ENCODE assay signal across 8 cellular contexts in genomic region chr7:77247206-77247850, GRCh38. TPM values are rescaled to one million over a fixed set of nuclear protein-coding genes. Genes with fewer than 3 reads are reported as not detected.
DNase-seq lines count a peak whose midpoint lies in the region; ATAC-seq and TF ChIP-seq lines count a peak whose summit lies in the region.

No MANE protein-coding gene starts in this region.

- TF ChIP-seq CTCF in AG09309 (IDR thresholded peaks at IDR 0.05; ENCODE audit: control insufficient read depth, insufficient read depth, low read depth, low read length, missing control alignments): peak; percentile 79

- no peak overlapping the region for H3K4me3 ChIP-seq in AG09309 (ENCODE audit: control insufficient read depth, low read depth, low read length)

- peak; percentile 87 for ATAC-seq in GM18907 (IDR thresholded peaks at IDR 0.05; ENCODE audit: unreplicated experiment)
- peak; percentile 78 for ATAC-seq in HG03439 (IDR thresholded peaks at IDR 0.05; ENCODE audit: unreplicated experiment)

- DNase-seq in AG09309 (ENCODE audit: low read depth): peak; percentile 35
- DNase-seq in NCI-H526 treated with DMSO at 0.1 percent for 48 hours (lab: John Stamatoyannopoulos, UW): peak; percentile 69
- DNase-seq in activated CD4-positive, alpha-beta T cell treated with anti-CD3 and anti-CD28 coated beads for 4 hours: peak; percentile 84 to 91
- DNase-seq in dermis blood vessel endothelial cell: peak; percentile 84
- peak; percentile 77 for DNase-seq in medulla oblongata (ENCODE audit: extremely low spot score)
- DNase-seq in stimulated activated CD8-positive, alpha-beta memory T cell treated with anti-CD3 and anti-CD28 coated beads, Interleukin-2, amount 100 ng/mL, for 1 hour (ENCODE audit: low read depth in 2 of 2): peak; percentile 69 to 79

RNA-seq across cellular contexts. Expression of gene FGL2, which starts 47.7 kb away (rescaled TPM):
- total RNA-seq in dermis blood vessel endothelial cell: 0.17 and 0.33 TPM in 2 replicates

Comparison
In these comparisons a context has a peak if more than half of its experiments do, and no peak if none do; other contexts are left out.
1. DNase-seq: peak in every context shown above with its lines; median percentile 88 in activated CD4-positive, alpha-beta T cell treated with anti-CD3 and anti-CD28 coated beads for 4 hours; 84 in dermis blood vessel endothelial cell; 77 in medulla oblongata; 74 in stimulated activated CD8-positive, alpha-beta memory T cell treated with anti-CD3 and anti-CD28 coated beads, Interleukin-2, amount 100 ng/mL, for 1 hour; 69 in NCI-H526 treated with DMSO at 0.1 percent for 48 hours; 35 in AG09309.